13 cellular contexts compared by ENCODE assay signal in the genomic region with DNA sequence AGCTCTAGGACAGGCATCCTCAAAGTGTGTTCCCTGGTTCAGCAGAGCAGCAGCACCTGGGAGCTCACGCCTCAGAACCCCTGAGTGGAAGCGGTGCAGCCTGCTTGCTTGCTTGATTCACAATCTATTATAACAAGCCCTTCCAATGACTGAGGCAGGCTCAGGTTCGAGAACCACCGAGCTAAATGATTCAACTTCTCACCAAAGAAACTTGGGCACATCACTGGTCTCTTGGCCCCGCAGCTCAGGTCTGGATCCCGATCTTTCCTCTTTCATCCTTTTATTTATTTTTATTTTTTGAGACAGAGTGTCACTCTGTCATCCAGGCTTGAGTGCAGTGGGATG. TPM values are rescaled to one million over a fixed set of nuclear protein-coding genes. Genes with fewer than 3 reads are reported as not detected.
A peak's percentile ranks its signal among the peaks of the same experiment; 100 is the strongest.
DNase-seq lines count a peak whose midpoint lies in the region; ATAC-seq and TF ChIP-seq lines count a peak whose summit lies in the region.
"Had no signal": no experiment of that assay in that cellular context is flagged by ENCODE, and none has a peak within 500 bp of the region (broad histone marks: within the 10 kb centered on the region; RNA-seq: fewer than 3 reads in every experiment).

No MANE protein-coding gene starts in this region.

- H3K4me1 Mint-ChIP-seq in activated naive CD8-positive, alpha-beta T cell (ENCODE audit: low read depth): peaks cover 3% of the 10 kb centered on the region

- intact Hi-C loops in right cardiac atrium (cut with DNase I) (no loop called here), Right ventricle myocardium inferior (cut with DNase I) (loop anchor here (2.0 to 10.0 kb wide), 3 partner anchors 20 to 202 kb away; a partner anchor contains a TSS), lower lobe of right lung (cut with DNase I) (no loop called here), transverse colon (cut with DNase I; ENCODE audit: low total_unique reads) (no loop called here)

- H3K36me3 ChIP-seq in lower lobe of right lung (peaks cover 46% of the 10 kb centered on the region), transverse colon (peaks cover 0 to 18% (median 4%) of the 10 kb centered on the region in 4 donors)

- ATAC-seq in right cardiac atrium (no peak), Right ventricle myocardium inferior (no peak), lower lobe of right lung (no peak)

- no peaks in the 10 kb centered on the region for H3K27me3 ChIP-seq in right cardiac atrium (ENCODE audit: control insufficient read depth, insufficient read depth)
- no peaks in the 10 kb centered on the region for H3K27me3 ChIP-seq in lower lobe of right lung (ENCODE audit: low read depth)
- no peaks in the 10 kb centered on the region for H3K27me3 ChIP-seq in transverse colon

- DNase-seq in right cardiac atrium (no peak), Right ventricle myocardium inferior (ENCODE audit: missing footprints) (no peak), lower lobe of right lung (no peak), transverse colon (no peak), inferior parietal cortex (ENCODE audit: extremely low spot score) (no peak), DMS53 treated with DMSO at 0.1 percent for 48 hours (lab: John Stamatoyannopoulos, UW; ENCODE audit: unreplicated experiment) (no peak)
- no peak for DNase-seq in activated CD8-positive, alpha-beta memory T cell treated with anti-CD3 and anti-CD28 coated beads, Interleukin-2, amount 50 U/mL, for 48 hours
- DNase-seq: activated CD4-positive, alpha-beta T cell treated with anti-CD3 and anti-CD28 coated beads, Interleukin-2, amount 50 U/mL, for 1 hour; CD4-positive, alpha-beta memory T cell; NCI-H1417 treated with DMSO at 0.1 percent for 48 hours; NCI-H774 had no signal

- H3K27me3 Mint-ChIP-seq in activated naive CD8-positive, alpha-beta T cell: no peaks in the 10 kb centered on the region
- H3K27me3 Mint-ChIP-seq: CD4-positive, alpha-beta memory T cell had no signal

- TF ChIP-seq CTCF in lower lobe of right lung (IDR thresholded peaks at IDR 0.05) (no peak), transverse colon (IDR thresholded peaks at IDR 0.05) (no peak)

- no peak overlapping the region for H3K4me3 Mint-ChIP-seq in activated naive CD8-positive, alpha-beta T cell

- 70% methylated on average over 6 of the region's 6 CpGs for WGBS in right cardiac atrium
- 82 to 87% methylated on average over 2 to 5 of the region's 6 CpGs for WGBS in transverse colon (ENCODE audit: low coverage in 1 of 2), 2 donors

- H3K27ac ChIP-seq in right cardiac atrium (ENCODE audit: low read length) (peak overlapping the region; percentile 17), lower lobe of right lung (peak overlapping the region; percentile 83), transverse colon (peak overlapping the region; percentile 0 to 59 (median 35))

- TF ChIP-seq POLR2A in transverse colon (IDR thresholded peaks at IDR 0.05): no peak

- H3K36me3 Mint-ChIP-seq in activated naive CD8-positive, alpha-beta T cell: no peaks in the 10 kb centered on the region

- H3K4me1 ChIP-seq in right cardiac atrium (ENCODE audit: control insufficient read depth, insufficient read depth, low read length) (no peaks in the 10 kb centered on the region), lower lobe of right lung (peaks cover 43% of the 10 kb centered on the region), transverse colon (peaks cover 0 to 14% (median 3%) of the 10 kb centered on the region in 4 donors)

- no peaks in the 10 kb centered on the region for H3K9me3 Mint-ChIP-seq in activated naive CD8-positive, alpha-beta T cell (ENCODE audit: low read depth)
- H3K9me3 Mint-ChIP-seq: CD4-positive, alpha-beta memory T cell had no signal

- in situ Hi-C loops in transverse colon (cut with MboI; ENCODE audit: low pct_ligation_motif_present in 1 of 4, low pct_unique_long_range_greater_than_20kb in 1 of 4, low sequenced_read_pairs in 3 of 4): no loop called here

- H3K27ac Mint-ChIP-seq in activated naive CD8-positive, alpha-beta T cell: peak overlapping the region; percentile 41

- no peak overlapping the region for H3K4me3 ChIP-seq in right cardiac atrium (ENCODE audit: low read length)
- H3K4me3 ChIP-seq in lower lobe of right lung: no peak overlapping the region
- H3K4me3 ChIP-seq in transverse colon: no peak overlapping the region

- H3K9me3 ChIP-seq in right cardiac atrium (ENCODE audit: control insufficient read depth, low read length) (no peaks in the 10 kb centered on the region), lower lobe of right lung (no peaks in the 10 kb centered on the region), transverse colon (no peaks in the 10 kb centered on the region)
- H3K9me3 ChIP-seq: SK-N-SH had no signal

- no peak for TF ChIP-seq EP300 in transverse colon (IDR thresholded peaks at IDR 0.05; ENCODE audit: low read depth)

RNA-seq across cellular contexts. Expression of a gene that starts 24.5 kb away (rescaled TPM):
- total RNA-seq in right cardiac atrium (100 to 1,000 TPM in 3 of 4 donors, 10 to 100 TPM in 1; 90.4 to 121 (median 106) TPM), Right ventricle myocardium inferior (180 TPM), lower lobe of right lung (48.8 TPM), transverse colon (1,000 to 10,000 TPM in 1 of 4 donors, 100 to 1,000 TPM in 3; 127 to 1,072 (median 208) TPM)
- 79.0 TPM for polyA plus RNA-seq in right cardiac atrium

Comparison
In these comparisons a context has a peak if more than half of its experiments do, and no peak if none do; other contexts are left out.
1. H3K27ac ChIP-seq: peak in every context shown above with its lines; median percentile 83 in lower lobe of right lung; 35 in transverse colon; 17 in right cardiac atrium.